Comparison of ENCODE assay signal across 7 cellular contexts in genomic region chr1:243589286-243589685, GRCh38.
A peak's percentile ranks its signal among the peaks of the same experiment; 100 is the strongest.
DNase-seq lines count a peak whose midpoint lies in the region; ATAC-seq lines count a peak whose summit lies in the region.

No MANE protein-coding gene starts in this region.

- ATAC-seq in GM18519 (IDR thresholded peaks at IDR 0.05; ENCODE audit: low FRiP score, unreplicated experiment), result peak; percentile 58
- peak; percentile 68 for ATAC-seq in GM19372 (IDR thresholded peaks at IDR 0.05; ENCODE audit: low read depth, unreplicated experiment)
- peak; percentile 85 for ATAC-seq in GM21528 (IDR thresholded peaks at IDR 0.05; ENCODE audit: low FRiP score, unreplicated experiment)
- peak; percentile 79 for ATAC-seq in HG02763 (IDR thresholded peaks at IDR 0.05; ENCODE audit: unreplicated experiment)
- peak; percentile 72 for ATAC-seq in HG03066 (IDR thresholded peaks at IDR 0.05; ENCODE audit: low read depth, unreplicated experiment)
- ATAC-seq in HG03457 (IDR thresholded peaks at IDR 0.05; ENCODE audit: unreplicated experiment), result peak; percentile 68

- peak; percentile 50 for DNase-seq in RPMI8226

Comparison
In these comparisons a context has a peak if more than half of its experiments do, and no peak if none do; other contexts are left out.
1. Peak in every context shown above with its lines: DNase-seq and ATAC-seq.